In genomic region chr10:88792656-88793055, GRCh38 we compare ENCODE assay signal across 11 cellular contexts. TPM values are rescaled to one million over a fixed set of nuclear protein-coding genes. Genes with fewer than 3 reads are reported as not detected.
DNase-seq lines count a peak whose midpoint lies in the region; ATAC-seq and TF ChIP-seq lines count a peak whose summit lies in the region.
"Had no signal": no experiment of that assay in that cellular context is flagged by ENCODE, and none has a peak within 500 bp of the region (broad histone marks: within the 10 kb centered on the region; RNA-seq: fewer than 3 reads in every experiment).

No MANE protein-coding gene starts in this region.

- TF ChIP-seq CTCF in upper lobe of right lung (IDR thresholded peaks at IDR 0.05), result no peak

- no peaks in the 10 kb centered on the region for H3K9me3 ChIP-seq in upper lobe of right lung

- H3K27ac Mint-ChIP-seq in activated T-cell treated with anti-CD3 and anti-CD28 coated beads, Interleukin-2, amount 50 U/mL, for 24 hours, result peak overlapping the region; percentile 26

- H3K36me3 Mint-ChIP-seq in activated T-cell treated with anti-CD3 and anti-CD28 coated beads, Interleukin-2, amount 50 U/mL, for 24 hours (ENCODE audit: low read depth), result no peaks in the 10 kb centered on the region

- H3K4me3 Mint-ChIP-seq in activated T-cell treated with anti-CD3 and anti-CD28 coated beads, Interleukin-2, amount 50 U/mL, for 24 hours, result no peak overlapping the region

- no peaks in the 10 kb centered on the region for H3K9me3 Mint-ChIP-seq in activated T-cell treated with anti-CD3 and anti-CD28 coated beads, Interleukin-2, amount 50 U/mL, for 24 hours

- no peak overlapping the region for H3K4me3 ChIP-seq in upper lobe of right lung

- H3K36me3 ChIP-seq in upper lobe of right lung, result no peaks in the 10 kb centered on the region

- peaks cover 9% of the 10 kb centered on the region for H3K27me3 Mint-ChIP-seq in activated T-cell treated with anti-CD3 and anti-CD28 coated beads, Interleukin-2, amount 50 U/mL, for 24 hours

- no peaks in the 10 kb centered on the region for H3K27me3 ChIP-seq in upper lobe of right lung

- H3K27ac ChIP-seq in upper lobe of right lung, result no peak overlapping the region

- no peaks in the 10 kb centered on the region for H3K4me1 ChIP-seq in upper lobe of right lung

- peaks cover 31% of the 10 kb centered on the region for H3K4me1 Mint-ChIP-seq in activated T-cell treated with anti-CD3 and anti-CD28 coated beads, Interleukin-2, amount 50 U/mL, for 24 hours (ENCODE audit: low read depth)

- peak; percentile 98 for ATAC-seq in left lobe of liver
- peak; percentile 92 for ATAC-seq in upper lobe of right lung
- ATAC-seq in GM18511 (IDR thresholded peaks at IDR 0.05; ENCODE audit: unreplicated experiment), result no peak

- DNase-seq in activated T-cell treated with anti-CD3 and anti-CD28 coated beads, Interleukin-2, amount 50 U/mL, for 24 hours, result no peak
- DNase-seq in activated T-cell treated with anti-CD3 and anti-CD28 coated beads, Interleukin-2, amount 50 U/mL, for 1 hour, result no peak
- peak; percentile 76 for DNase-seq in amniotic epithelial cell (ENCODE audit: low read depth)
- DNase-seq in left lobe of liver (ENCODE audit: low spot score), result peak; percentile 68
- DNase-seq in upper lobe of right lung, result peak; percentile 71
- no peak for DNase-seq in NCI-H1694 treated with DMSO at 0.1 percent for 48 hours (lab: John Stamatoyannopoulos, UW)
- DNase-seq in middle frontal gyrus (ENCODE audit: extremely low spot score, low spot score), result no peak
- DNase-seq: NCI-H1436 treated with DMSO at 0.1 percent for 48 hours had no signal

- intact Hi-C loops in upper lobe of right lung (cut with DNase I), result no loop called here

RNA-seq across cellular contexts. Expression of gene LIPM, which starts 9.9 kb away (rescaled TPM):
- not detected for total RNA-seq in left lobe of liver
- not detected for total RNA-seq in upper lobe of right lung
- total RNA-seq: temporal lobe had no signal

RNA-seq across cellular contexts. Expression of gene LIPN, which starts 32.8 kb away (rescaled TPM):
- total RNA-seq in left lobe of liver (not detected), upper lobe of right lung (1.0 TPM)
- total RNA-seq: skeletal muscle tissue had no signal

RNA-seq across cellular contexts. Expression of gene ANKRD22, which starts 59.0 kb away (rescaled TPM):
- not detected for total RNA-seq in left lobe of liver
- total RNA-seq in upper lobe of right lung, result 2.3 TPM
- total RNA-seq: skeletal muscle tissue, temporal lobe had no signal

Comparison
In these comparisons a context has a peak if more than half of its experiments do, and no peak if none do; other contexts are left out.
1. DNase-seq: peak in amniotic epithelial cell (single experiment), left lobe of liver (single experiment) and upper lobe of right lung (single experiment); none in activated T-cell treated with anti-CD3 and anti-CD28 coated beads, Interleukin-2, amount 50 U/mL, for 24 hours (single experiment), activated T-cell treated with anti-CD3 and anti-CD28 coated beads, Interleukin-2, amount 50 U/mL, for 1 hour (single experiment), NCI-H1694 treated with DMSO at 0.1 percent for 48 hours (single experiment) and middle frontal gyrus (single experiment).